Comparison of ENCODE assay signal across 17 cellular contexts in the genomic region with DNA sequence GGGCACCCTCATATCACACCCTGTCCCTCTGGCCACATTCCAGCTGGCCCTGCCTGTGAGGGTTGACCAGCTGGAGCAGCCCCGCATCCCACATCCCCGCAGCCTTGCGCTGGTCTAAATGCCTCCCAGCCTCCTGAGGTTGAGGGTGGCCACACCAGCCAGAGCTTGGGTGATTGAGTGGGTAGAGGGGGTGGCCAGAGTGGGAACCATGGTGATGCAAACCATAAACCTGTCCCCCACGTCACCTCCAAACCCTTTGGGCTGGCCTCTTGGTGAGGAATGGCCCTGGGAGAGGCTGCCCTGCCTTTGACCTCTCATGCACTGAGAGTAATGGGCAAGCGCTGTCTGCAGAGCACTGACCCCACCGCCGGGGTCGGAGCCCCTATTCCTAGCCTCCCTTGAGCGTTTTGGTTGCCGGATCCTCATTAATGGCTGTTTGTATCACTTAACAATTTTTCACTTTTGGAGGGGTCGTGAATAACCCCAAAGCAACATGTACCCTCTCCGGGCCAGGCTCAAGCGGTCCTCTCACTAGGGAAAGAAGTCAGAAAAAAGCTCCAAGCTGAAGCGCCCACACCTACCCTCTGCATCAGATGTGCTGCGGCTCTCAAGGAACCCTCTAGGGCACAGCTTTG.
"Had no signal": no experiment of that assay in that cellular context is flagged by ENCODE, and none has a peak within 500 bp of the region (broad histone marks: within the 10 kb centered on the region; RNA-seq: fewer than 3 reads in every experiment).

No MANE protein-coding gene starts in this region.

- H3K4me3 Mint-ChIP-seq: natural killer cell treated with Interleukin-12 subunit alpha and Interleukin-12 subunit beta and Interleukin-15 and Interleukin-18, amount 100 ng/mL, for 72 hours; stimulated activated memory B cell treated with anti-CD40 and anti-IgM and Interleukin-4, amounts not matched to agents 10 μg/mL and 1 μg/mL and 100 μg/mL, for 72 hours; stimulated activated naive CD8-positive, alpha-beta T cell treated with anti-CD3 and anti-CD28 coated beads, Interleukin-15, Interleukin-2, amounts not matched to agents 100 ng/mL and 50 ng/mL, for 24 hours had no signal

- H3K4me1 Mint-ChIP-seq: stimulated activated memory B cell treated with anti-CD40 and anti-IgM and Interleukin-4, amounts not matched to agents 10 μg/mL and 1 μg/mL and 100 μg/mL, for 72 hours had no signal

- H3K36me3 Mint-ChIP-seq: natural killer cell treated with Interleukin-12 subunit alpha and Interleukin-12 subunit beta and Interleukin-15 and Interleukin-18, amount 100 ng/mL, for 72 hours had no signal

- H3K4me1 ChIP-seq: spleen had no signal

- DNase-seq: central memory CD4-positive, alpha-beta T cell; cortex of kidney; dorsolateral prefrontal cortex; effector memory CD4-positive, alpha-beta T cell; hypothalamus; islet precursor cell; spleen; stimulated activated CD4-positive, alpha-beta T cell treated with anti-CD3 and anti-CD28 coated beads, Interleukin-15, amount 100 ng/mL, for 24 hours; stimulated activated CD4-positive, alpha-beta T cell treated with anti-CD3 and anti-CD28 coated beads, Interleukin-1b, Interleukin-23, amount 100 ng/mL, for 48 hours; stimulated activated CD4-positive, alpha-beta T cell treated with anti-CD3 and anti-CD28 coated beads, Interleukin-4, amount 100 ng/mL, for 24 hours had no signal

- H3K27ac ChIP-seq: dorsolateral prefrontal cortex, heart left ventricle, spleen, testis had no signal

- H3K27me3 ChIP-seq: dorsolateral prefrontal cortex, heart left ventricle, spleen, testis, tibial nerve had no signal

- H3K27me3 Mint-ChIP-seq: stimulated activated memory B cell treated with anti-CD40 and anti-IgM and Interleukin-4, amounts not matched to agents 10 μg/mL and 1 μg/mL and 100 μg/mL, for 72 hours; stimulated activated naive CD8-positive, alpha-beta T cell treated with anti-CD3 and anti-CD28 coated beads, Interleukin-15, Interleukin-2, amounts not matched to agents 100 ng/mL and 50 ng/mL, for 24 hours had no signal

- H3K27ac Mint-ChIP-seq: natural killer cell treated with Interleukin-12 subunit alpha and Interleukin-12 subunit beta and Interleukin-15 and Interleukin-18, amount 100 ng/mL, for 72 hours; stimulated activated memory B cell treated with anti-CD40 and anti-IgM and Interleukin-4, amounts not matched to agents 10 μg/mL and 1 μg/mL and 100 μg/mL, for 72 hours; stimulated activated naive CD8-positive, alpha-beta T cell treated with anti-CD3 and anti-CD28 coated beads, Interleukin-15, Interleukin-2, amounts not matched to agents 100 ng/mL and 50 ng/mL, for 24 hours had no signal

- H3K9me3 Mint-ChIP-seq: natural killer cell treated with Interleukin-12 subunit alpha and Interleukin-12 subunit beta and Interleukin-15 and Interleukin-18, amount 100 ng/mL, for 72 hours; stimulated activated memory B cell treated with anti-CD40 and anti-IgM and Interleukin-4, amounts not matched to agents 10 μg/mL and 1 μg/mL and 100 μg/mL, for 72 hours; stimulated activated naive CD8-positive, alpha-beta T cell treated with anti-CD3 and anti-CD28 coated beads, Interleukin-15, Interleukin-2, amounts not matched to agents 100 ng/mL and 50 ng/mL, for 24 hours had no signal

- H3K4me3 ChIP-seq: dorsolateral prefrontal cortex, heart left ventricle, spleen, testis, tibial nerve had no signal

- H3K9me3 ChIP-seq: testis had no signal

- H3K36me3 ChIP-seq: heart left ventricle, tibial nerve had no signal

- ATAC-seq: esophagus mucosa; natural killer cell treated with Interleukin-12 subunit alpha and Interleukin-12 subunit beta and Interleukin-15 and Interleukin-18, amount 100 ng/mL, for 72 hours; stimulated activated memory B cell treated with anti-CD40 and anti-IgM and Interleukin-4, amounts not matched to agents 10 μg/mL and 1 μg/mL and 100 μg/mL, for 72 hours had no signal
